ENCODE assay signal across 14 cellular contexts in the genomic region with DNA sequence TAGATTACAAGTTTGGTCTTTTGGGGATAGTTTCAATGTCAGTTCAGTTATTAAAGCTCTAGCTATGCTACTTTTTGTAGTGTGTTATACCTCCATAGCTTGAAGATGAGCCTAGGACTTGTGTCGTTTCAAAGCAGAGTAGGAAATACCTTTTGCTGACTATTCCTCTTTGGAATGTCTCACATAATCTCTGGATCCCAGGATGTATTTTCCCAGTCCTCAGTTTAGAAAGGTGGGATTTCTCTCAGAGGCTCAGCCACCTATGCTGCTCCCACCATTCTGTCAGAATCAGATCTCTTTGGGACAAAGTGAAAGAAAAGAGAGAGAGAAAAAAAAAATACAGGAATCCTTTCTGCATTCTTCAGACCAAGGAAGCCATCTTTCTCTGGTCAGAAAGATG.
A peak's percentile ranks its signal among the peaks of the same experiment; 100 is the strongest.
DNase-seq lines count a peak whose midpoint lies in the region; ATAC-seq and TF ChIP-seq lines count a peak whose summit lies in the region.
"Had no signal": no experiment of that assay in that cellular context is flagged by ENCODE, and none has a peak within 500 bp of the region (broad histone marks: within the 10 kb centered on the region; RNA-seq: fewer than 3 reads in every experiment).

No MANE protein-coding gene starts in this region.

- H3K4me1 ChIP-seq in HUES48 (ENCODE audit: control insufficient read depth, insufficient read depth, low read length), result no peaks in the 10 kb centered on the region
- H3K4me1 ChIP-seq in OCI-LY3 (ENCODE audit: low read length), result no peaks in the 10 kb centered on the region
- H3K4me1 ChIP-seq in neural progenitor cell, result no peaks in the 10 kb centered on the region
- H3K4me1 ChIP-seq: HAP-1 had no signal

- no peak overlapping the region for H3K4me3 ChIP-seq in HUES48 (ENCODE audit: low read depth, low read length)
- H3K4me3 ChIP-seq in OCI-LY3 (ENCODE audit: low read length), result no peak overlapping the region
- no peak overlapping the region for H3K4me3 ChIP-seq in neural progenitor cell
- no peak overlapping the region for H3K4me3 ChIP-seq in H7 (ENCODE audit: insufficient read depth, low read depth, low read length)
- H3K4me3 ChIP-seq: GM23338, HAP-1 had no signal

- intact Hi-C loops in natural killer cell (cut with micrococcal nuclease), result no loop called here

- DNase-seq in neural progenitor cell (ENCODE audit: low spot score), result no peak
- DNase-seq in natural killer cell, result no peak
- DNase-seq in kidney tubule cell (ENCODE audit: low spot score), result no peak
- no peak for DNase-seq in H7
- DNase-seq: C1 segment of cervical spinal cord; Calu3; CD4-positive, alpha-beta memory T cell; COR-L47; DMS53; DMS79 treated with DMSO at 0.1 percent for 48 hours had no signal

- ATAC-seq in natural killer cell, result no peak
- ATAC-seq: GM23338 had no signal

- H3F3A ChIP-seq in neural progenitor cell (ENCODE audit: low read depth), result no peaks in the 10 kb centered on the region

- TF ChIP-seq CTCF in OCI-LY3 (IDR thresholded peaks at IDR 0.05; ENCODE audit: low read depth, low read length) (no peak), neural progenitor cell (IDR thresholded peaks at IDR 0.05) (no peak), natural killer cell (IDR thresholded peaks at IDR 0.05) (no peak)

- H3K4me2 ChIP-seq in OCI-LY3 (ENCODE audit: low read length), result no peak overlapping the region
- H3K4me2 ChIP-seq in neural progenitor cell, result no peak overlapping the region
- H3K4me2 ChIP-seq: GM23338 had no signal

- H3K36me3 ChIP-seq in HUES48 (ENCODE audit: control insufficient read depth, insufficient read depth, low read length), result no peaks in the 10 kb centered on the region
- no peaks in the 10 kb centered on the region for H3K36me3 ChIP-seq in OCI-LY3 (replicated peaks; ENCODE audit: low read depth, low read length)
- H3K36me3 ChIP-seq in neural progenitor cell, result no peaks in the 10 kb centered on the region
- H3K36me3 ChIP-seq in H7 (replicated peaks; ENCODE audit: control insufficient read depth, insufficient read depth, low read length), result no peaks in the 10 kb centered on the region
- H3K36me3 ChIP-seq: HAP-1 had no signal

- H3K4me3 Mint-ChIP-seq in neural progenitor cell (no peak overlapping the region), natural killer cell (no peak overlapping the region)
- H3K4me3 Mint-ChIP-seq: CD4-positive, alpha-beta memory T cell; GM23338 had no signal

- no peak overlapping the region for H3K9ac ChIP-seq in HUES48 (ENCODE audit: low read depth, low read length)
- no peak overlapping the region for H3K9ac ChIP-seq in OCI-LY3 (ENCODE audit: low read length)
- H3K9ac ChIP-seq in neural progenitor cell, result no peak overlapping the region

- H3K27me3 Mint-ChIP-seq in neural progenitor cell (ENCODE audit: insufficient read depth, low read depth) (no peaks in the 10 kb centered on the region), natural killer cell (ENCODE audit: low read depth in 2 of 2) (no peaks in the 10 kb centered on the region)
- H3K27me3 Mint-ChIP-seq: CD4-positive, alpha-beta memory T cell had no signal

- H3K27ac Mint-ChIP-seq in neural progenitor cell (no peak overlapping the region), natural killer cell (no peak overlapping the region)
- H3K27ac Mint-ChIP-seq: CD4-positive, alpha-beta memory T cell; GM23338 had no signal

- H3K79me2 ChIP-seq in OCI-LY3 (ENCODE audit: low read length) (no peaks in the 10 kb centered on the region), neural progenitor cell (ENCODE audit: low read depth) (no peaks in the 10 kb centered on the region)

- H3K36me3 Mint-ChIP-seq in neural progenitor cell (no peaks in the 10 kb centered on the region), natural killer cell (no peaks in the 10 kb centered on the region)
- H3K36me3 Mint-ChIP-seq: CD4-positive, alpha-beta memory T cell had no signal

- H3K9me3 ChIP-seq in HUES48 (ENCODE audit: control insufficient read depth, insufficient read depth, low read length), result no peaks in the 10 kb centered on the region
- H3K9me3 ChIP-seq in OCI-LY3 (ENCODE audit: insufficient read depth, low read length), result no peaks in the 10 kb centered on the region
- no peaks in the 10 kb centered on the region for H3K9me3 ChIP-seq in neural progenitor cell (ENCODE audit: low read depth)
- H3K9me3 ChIP-seq: HAP-1 had no signal

- peak overlapping the region; percentile 50; the same call in 1 of the 2 replicates for H2AFZ ChIP-seq in OCI-LY3 (ENCODE audit: low read depth, low read length)
- peak overlapping the region; percentile 65 for H2AFZ ChIP-seq in neural progenitor cell (replicated peaks)
- H2AFZ ChIP-seq: GM23338 had no signal

- H3K9me3 Mint-ChIP-seq in neural progenitor cell (no peaks in the 10 kb centered on the region), natural killer cell (peaks cover 14 to 20% of the 10 kb centered on the region in 2 donors)
- H3K9me3 Mint-ChIP-seq: GM23338 had no signal

- H4K20me1 ChIP-seq in OCI-LY3 (ENCODE audit: insufficient read depth, low read length), result no peaks in the 10 kb centered on the region
- H4K20me1 ChIP-seq in neural progenitor cell (ENCODE audit: low read depth), result no peaks in the 10 kb centered on the region

- H3K4me1 Mint-ChIP-seq in neural progenitor cell, result no peaks in the 10 kb centered on the region
- H3K4me1 Mint-ChIP-seq in natural killer cell, result no peaks in the 10 kb centered on the region
- H3K4me1 Mint-ChIP-seq: CD4-positive, alpha-beta memory T cell had no signal

- H3K27me3 ChIP-seq in HUES48 (ENCODE audit: control insufficient read depth, insufficient read depth, low read length), result no peaks in the 10 kb centered on the region
- H3K27me3 ChIP-seq in OCI-LY3 (ENCODE audit: low read depth, low read length), result no peaks in the 10 kb centered on the region
- H3K27me3 ChIP-seq in neural progenitor cell, result no peaks in the 10 kb centered on the region
- no peaks in the 10 kb centered on the region for H3K27me3 ChIP-seq in H7 (ENCODE audit: control insufficient read depth, insufficient read depth, low read length)

- H3K27ac ChIP-seq in HUES48 (ENCODE audit: low read depth, low read length) (peak overlapping the region; percentile 65), OCI-LY3 (ENCODE audit: low read length) (no peak overlapping the region), neural progenitor cell (no peak overlapping the region)
